In genomic region chr15:80929225-80929624, GRCh38 we compare ENCODE assay signal across 17 cellular contexts.
DNase-seq lines count a peak whose midpoint lies in the region; ATAC-seq and TF ChIP-seq lines count a peak whose summit lies in the region.
"Had no signal": no experiment of that assay in that cellular context is flagged by ENCODE, and none has a peak within 500 bp of the region (broad histone marks: within the 10 kb centered on the region; RNA-seq: fewer than 3 reads in every experiment).

No MANE protein-coding gene starts in this region.

- peak overlapping the region; percentile 47 for H3K4me2 ChIP-seq in osteoblast (ENCODE audit: insufficient read depth, low read length)
- H3K4me2 ChIP-seq: hepatocyte had no signal

- in situ Hi-C loops in brain microvascular endothelial cell (cut with HindIII; ENCODE audit: low pct_ligation_motif_present, low sequenced_read_pairs), result no loop called here

- H3K4me1 ChIP-seq in osteoblast (ENCODE audit: insufficient read depth, low read length), result peaks cover 76% of the 10 kb centered on the region
- H3K4me1 ChIP-seq: Peyer's patch had no signal

- no peak for ATAC-seq in HG03196 (IDR thresholded peaks at IDR 0.05; ENCODE audit: unreplicated experiment)
- ATAC-seq: left lobe of liver had no signal

- no peak overlapping the region for H3K4me3 ChIP-seq in brain microvascular endothelial cell (ENCODE audit: low read depth, low read length)
- no peak overlapping the region for H3K4me3 ChIP-seq in osteoblast (ENCODE audit: insufficient read depth, low read length)
- H3K4me3 ChIP-seq: hepatocyte, Peyer's patch had no signal

- peak; percentile 93 for DNase-seq in EH (ENCODE audit: low read depth)
- peak; percentile 92 for DNase-seq in M059J (ENCODE audit: low read depth)
- peak; percentile 46 for DNase-seq in brain microvascular endothelial cell
- peak; percentile 95 for DNase-seq in osteoblast (ENCODE audit: insufficient read length, low spot score, missing footprints)
- no peak for DNase-seq in dermis blood vessel endothelial cell
- DNase-seq in islet precursor cell, result no peak
- DNase-seq in middle frontal gyrus (ENCODE audit: extremely low spot score, low spot score), result no peak
- DNase-seq: activated CD4-positive, alpha-beta T cell treated with anti-CD3 and anti-CD28 coated beads for 1 hour; activated CD8-positive, alpha-beta memory T cell treated with anti-CD3 and anti-CD28 coated beads, Interleukin-2, amount 50 U/mL, for 4 hours; cerebellar nuclear complex; NCI-H187 treated with DMSO at 0.1 percent for 48 hours; NCI-H526; Peyer's patch had no signal

- no peak for TF ChIP-seq CTCF in brain microvascular endothelial cell (IDR thresholded peaks at IDR 0.05; ENCODE audit: low read depth, low read length, missing control alignments)
- no peak for TF ChIP-seq CTCF in osteoblast (IDR thresholded peaks at IDR 0.05; ENCODE audit: extremely low read depth, low read depth, low read length)

- H3K79me2 ChIP-seq in osteoblast (ENCODE audit: insufficient read depth, low read length), result no peaks in the 10 kb centered on the region
- H3K79me2 ChIP-seq: hepatocyte had no signal

- H3K9me3 ChIP-seq in osteoblast (ENCODE audit: low read depth, low read length), result no peaks in the 10 kb centered on the region
- H3K9me3 ChIP-seq: Peyer's patch had no signal

- H3K36me3 ChIP-seq in brain microvascular endothelial cell (replicated peaks) (no peaks in the 10 kb centered on the region), osteoblast (ENCODE audit: insufficient read depth, low read length) (peaks cover 93% of the 10 kb centered on the region)
- H3K36me3 ChIP-seq: Peyer's patch had no signal

- H4K20me1 ChIP-seq in osteoblast (ENCODE audit: insufficient read depth, low read length), result peaks cover 12% of the 10 kb centered on the region

- H3K27ac ChIP-seq in brain microvascular endothelial cell, result peak overlapping the region; percentile 39
- peak overlapping the region; percentile 97 for H3K27ac ChIP-seq in osteoblast (ENCODE audit: low read depth, low read length)
- H3K27ac ChIP-seq: C4-2B, hepatocyte, Peyer's patch had no signal

- H3K27me3 ChIP-seq in brain microvascular endothelial cell (replicated peaks) (no peaks in the 10 kb centered on the region), osteoblast (ENCODE audit: insufficient read depth, low read length) (no peaks in the 10 kb centered on the region)
- H3K27me3 ChIP-seq: hepatocyte, Peyer's patch had no signal

- H2AFZ ChIP-seq in osteoblast (ENCODE audit: low read length), result no peak overlapping the region
- H2AFZ ChIP-seq: hepatocyte had no signal

Comparison
In these comparisons a context has a peak if more than half of its experiments do, and no peak if none do; other contexts are left out.
1. DNase-seq: peak in EH (single experiment), M059J (single experiment), brain microvascular endothelial cell (single experiment) and osteoblast (single experiment); none in dermis blood vessel endothelial cell (single experiment), islet precursor cell (single experiment) and middle frontal gyrus (single experiment).